Comparison of ENCODE assay signal across 1 cellular context in the genomic region with DNA sequence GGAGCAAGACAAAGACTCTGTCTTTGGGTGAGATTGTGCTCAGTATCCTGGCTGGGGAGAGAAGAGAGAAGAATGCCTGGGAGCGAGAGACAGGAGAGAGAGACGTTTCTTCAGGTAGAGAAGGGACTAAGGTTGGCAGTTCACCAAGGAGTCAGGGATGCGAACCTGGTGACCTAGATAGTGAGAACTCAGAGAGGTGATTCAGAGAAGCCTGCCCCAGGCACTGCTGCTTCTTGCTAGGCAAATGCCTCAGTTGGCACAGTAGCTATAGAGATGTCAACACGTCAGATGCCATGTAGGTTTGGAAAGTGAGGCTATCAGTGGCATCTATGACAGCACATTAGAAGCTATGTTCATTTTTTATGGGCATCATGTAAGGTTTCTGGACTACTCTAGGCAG.
TF ChIP-seq lines count a peak whose summit lies in the region.

No MANE protein-coding gene starts in this region.

TF ChIP-seq in H1, 55 proteins besides CTCF, POLR2A, EP300 and RAD21 (continued from another document):
- TF ChIP-seq, protein P1, sequence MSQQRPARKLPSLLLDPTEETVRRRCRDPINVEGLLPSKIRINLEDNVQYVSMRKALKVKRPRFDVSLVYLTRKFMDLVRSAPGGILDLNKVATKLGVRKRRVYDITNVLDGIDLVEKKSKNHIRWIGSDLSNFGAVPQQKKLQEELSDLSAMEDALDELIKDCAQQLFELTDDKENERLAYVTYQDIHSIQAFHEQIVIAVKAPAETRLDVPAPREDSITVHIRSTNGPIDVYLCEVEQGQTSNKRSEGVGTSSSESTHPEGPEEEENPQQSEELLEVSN (IDR thresholded peaks at IDR 0.05): no peak
- TF ChIP-seq ATF2 (IDR thresholded peaks at IDR 0.05; ENCODE audit: low read length) (no peak), GTF2F1 (IDR thresholded peaks at IDR 0.05; ENCODE audit: borderline replicate concordance, low read depth, low read length) (no peak), SRF (IDR thresholded peaks at IDR 0.05; ENCODE audit: low read depth, low read length) (no peak), CREB1 (IDR thresholded peaks at IDR 0.05) (no peak), TEAD4 (IDR thresholded peaks at IDR 0.05; ENCODE audit: low read depth, low read length) (no peak), KDM5A (IDR thresholded peaks at IDR 0.05; ENCODE audit: low read length) (no peak), RBBP5 (IDR thresholded peaks at IDR 0.05; ENCODE audit: borderline replicate concordance, low read depth, low read length) (no peak), HDAC6 (IDR thresholded peaks at IDR 0.05; ENCODE audit: low read depth, low read length) (no peak), SP1 (IDR thresholded peaks at IDR 0.05; ENCODE audit: low read depth, low read length) (no peak), SP2 (IDR thresholded peaks at IDR 0.05; ENCODE audit: low read length) (no peak), MAFK (IDR thresholded peaks at IDR 0.05; ENCODE audit: low read depth, low read length) (no peak), TCF12 (IDR thresholded peaks at IDR 0.05; ENCODE audit: low read depth, low read length) (no peak), EZH2 (IDR thresholded peaks at IDR 0.05; ENCODE audit: low read depth, low read length, severe bottlenecking) (no peak), SIRT6 (IDR thresholded peaks at IDR 0.05; ENCODE audit: low read length) (no peak), KDM4A (IDR thresholded peaks at IDR 0.05; ENCODE audit: low read depth, low read length, severe bottlenecking) (no peak)
- TF ChIP-seq, protein P2, sequence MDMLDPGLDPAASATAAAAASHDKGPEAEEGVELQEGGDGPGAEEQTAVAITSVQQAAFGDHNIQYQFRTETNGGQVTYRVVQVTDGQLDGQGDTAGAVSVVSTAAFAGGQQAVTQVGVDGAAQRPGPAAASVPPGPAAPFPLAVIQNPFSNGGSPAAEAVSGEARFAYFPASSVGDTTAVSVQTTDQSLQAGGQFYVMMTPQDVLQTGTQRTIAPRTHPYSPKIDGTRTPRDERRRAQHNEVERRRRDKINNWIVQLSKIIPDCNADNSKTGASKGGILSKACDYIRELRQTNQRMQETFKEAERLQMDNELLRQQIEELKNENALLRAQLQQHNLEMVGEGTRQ (IDR thresholded peaks at IDR 0.05; ENCODE audit: low read length): no peak
